Comparison of ENCODE assay signal across 8 cellular contexts in the genomic region with DNA sequence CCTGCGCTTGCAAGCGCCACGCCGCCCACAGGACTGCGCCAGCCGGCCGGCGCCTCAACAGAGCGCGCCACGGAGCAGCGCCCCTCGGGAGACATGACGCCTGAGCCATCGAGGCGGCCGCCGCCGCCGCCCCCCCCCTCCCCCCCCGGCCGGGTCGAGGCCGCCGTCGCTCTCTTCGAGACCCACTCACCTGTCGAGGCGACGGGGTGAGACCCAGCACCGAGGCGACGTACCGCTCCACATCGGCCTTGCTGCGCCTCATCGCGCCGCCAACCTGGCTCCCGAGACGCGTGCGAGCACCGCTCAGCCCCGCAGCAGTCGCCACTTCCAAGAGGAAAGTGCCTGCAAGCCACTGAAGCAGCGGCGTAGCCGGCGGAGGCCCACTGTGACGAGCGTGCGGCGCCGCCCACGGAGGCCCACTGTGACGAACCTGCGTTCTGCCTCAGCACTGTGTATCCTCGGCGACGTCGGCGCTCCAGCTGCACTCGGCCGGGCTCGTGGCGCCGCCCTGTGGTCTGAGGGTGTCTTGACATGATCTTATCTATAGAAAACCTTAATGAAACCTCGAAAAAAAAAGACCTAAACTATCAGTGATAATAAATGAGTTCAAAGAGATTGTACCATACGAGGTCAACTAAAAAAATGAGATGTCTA. TPM values are rescaled to one million over a fixed set of nuclear protein-coding genes. Genes with fewer than 3 reads are reported as not detected.
DNase-seq lines count a peak whose midpoint lies in the region; ATAC-seq, FAIRE-seq and TF ChIP-seq lines count a peak whose summit lies in the region.
"Not testable (repeated sequence)": the region's sequence is repeated elsewhere in the genome, so short reads cannot be mapped to it uniquely, and the experiment has no call there.

Gene RGPD6 (minus strand): TSS at position 460 of the 654 bp plus-strand sequence. CDS start 198 bp downstream, at position 262.

- not testable (repeated sequence) for DNase-seq in Calu3; activated T-cell treated with anti-CD3 and anti-CD28 coated beads, Interleukin-2, amount 50 U/mL, for 72 hours; epithelial cell of proximal tubule (ENCODE audit: low read depth); lower lobe of right lung; small intestine

- H3K4me1 Mint-ChIP-seq in Calu3 (ENCODE audit: low read depth, unreplicated experiment); activated T-cell treated with anti-CD3 and anti-CD28 coated beads, Interleukin-2, amount 50 U/mL, for 72 hours (ENCODE audit: low read depth): not testable (repeated sequence)

- H3K27me3 Mint-ChIP-seq in Calu3 (ENCODE audit: unreplicated experiment); activated T-cell treated with anti-CD3 and anti-CD28 coated beads, Interleukin-2, amount 50 U/mL, for 72 hours (ENCODE audit: low read depth): not testable (repeated sequence)

- ATAC-seq in GM19467 (IDR thresholded peaks at IDR 0.05; ENCODE audit: unreplicated experiment) (peak; percentile 97), HG02852 (IDR thresholded peaks at IDR 0.05; ENCODE audit: unreplicated experiment) (peak; percentile 98), HG03558 (IDR thresholded peaks at IDR 0.05; ENCODE audit: extremely low read depth, unreplicated experiment) (peak; percentile 73), lower lobe of right lung (peak; percentile 100)
- peak; percentile 100 for ATAC-seq in activated T-cell treated with anti-CD3 and anti-CD28 coated beads, Interleukin-2, amount 50 U/mL, for 72 hours (replicated peaks in 1 of 2)

- CTCF ChIA-PET in Calu3 (lab: Charles Lee) = not testable (repeated sequence)

- BruUV-seq in Calu3 (replicated peaks; lab: Mats Ljungman, UMichigan) = not testable (repeated sequence)

- not testable (repeated sequence) for TF ChIP-seq CTCF in Calu3 (IDR thresholded peaks at IDR 0.05; ENCODE audit: unreplicated experiment); epithelial cell of proximal tubule (conservative IDR thresholded peaks at IDR 0.05; ENCODE audit: low read depth, low read length); lower lobe of right lung (IDR thresholded peaks at IDR 0.05)

- H3K9me3 ChIP-seq in lower lobe of right lung; small intestine (ENCODE audit: control insufficient read depth, low read depth): not testable (repeated sequence)

- not testable (repeated sequence) for H3K27me3 ChIP-seq in lower lobe of right lung (ENCODE audit: low read depth); small intestine (ENCODE audit: control insufficient read depth in 2 of 2, insufficient read depth in 2 of 2, low read length in 2 of 2)

- not testable (repeated sequence) for H3K27ac ChIP-seq in lower lobe of right lung; small intestine (ENCODE audit: low read depth in 1 of 2, low read length in 1 of 2)

- not testable (repeated sequence) for H3K9me3 Mint-ChIP-seq in Calu3 (ENCODE audit: low read depth, unreplicated experiment); activated T-cell treated with anti-CD3 and anti-CD28 coated beads, Interleukin-2, amount 50 U/mL, for 72 hours

- H3K4me1 ChIP-seq in lower lobe of right lung; small intestine (ENCODE audit: control insufficient read depth in 2 of 2, insufficient read depth in 1 of 2, low read depth in 1 of 2, low read length in 1 of 2): not testable (repeated sequence)

- not testable (repeated sequence) for H3K36me3 ChIP-seq in lower lobe of right lung; small intestine (ENCODE audit: control insufficient read depth in 2 of 2, insufficient read depth in 2 of 2, low read length in 2 of 2)

- WGBS in small intestine, 3 donors = 0% methylated on average over 9 of the region's 70 CpGs; no CpG with 5 or more reads in 2 of the 3 donors

- H3K4me3 Mint-ChIP-seq in Calu3 (ENCODE audit: low read depth, unreplicated experiment); activated T-cell treated with anti-CD3 and anti-CD28 coated beads, Interleukin-2, amount 50 U/mL, for 72 hours: not testable (repeated sequence)

- intact Hi-C loops in Calu3 (cut with micrococcal nuclease; ENCODE audit: unreplicated experiment); lower lobe of right lung (cut with DNase I): not testable (repeated sequence)

- H3K4me3 ChIP-seq in epithelial cell of proximal tubule (ENCODE audit: low read depth, low read length); lower lobe of right lung; small intestine (ENCODE audit: low read depth in 1 of 2, low read length in 2 of 2): not testable (repeated sequence)

- H3K27ac Mint-ChIP-seq in Calu3 (ENCODE audit: unreplicated experiment); activated T-cell treated with anti-CD3 and anti-CD28 coated beads, Interleukin-2, amount 50 U/mL, for 72 hours: not testable (repeated sequence)

- H3K36me3 Mint-ChIP-seq in Calu3 (ENCODE audit: insufficient read depth, unreplicated experiment); activated T-cell treated with anti-CD3 and anti-CD28 coated beads, Interleukin-2, amount 50 U/mL, for 72 hours (ENCODE audit: insufficient read depth in 2 of 2): not testable (repeated sequence)

- peak; percentile 70 for FAIRE-seq in small intestine (lab: Jason Lieb, UNC)

RNA-seq across cellular contexts. Expression of gene RGPD6, which starts in this region (rescaled TPM):
- total RNA-seq in Calu3 (2022) = 15.9 and 16.8 TPM in 2 replicates
- total RNA-seq in activated T-cell treated with anti-CD3 and anti-CD28 coated beads, Interleukin-2, amount 50 U/mL, for 72 hours = 10 to 100 TPM in 1 of 2 donors, 1 to 10 TPM in 1; 8.6 to 30.1 TPM
- 15.0 and 18.8 TPM in 2 replicates for total RNA-seq in epithelial cell of proximal tubule
- total RNA-seq in lower lobe of right lung = 23.9 TPM
- polyA plus RNA-seq in small intestine = 10 to 100 TPM in 1 of 3 donors, 1 to 10 TPM in 2; 5.9 to 10.5 (median 7.2) TPM
